ENCODE assay signal across 8 cellular contexts in the genomic region with DNA sequence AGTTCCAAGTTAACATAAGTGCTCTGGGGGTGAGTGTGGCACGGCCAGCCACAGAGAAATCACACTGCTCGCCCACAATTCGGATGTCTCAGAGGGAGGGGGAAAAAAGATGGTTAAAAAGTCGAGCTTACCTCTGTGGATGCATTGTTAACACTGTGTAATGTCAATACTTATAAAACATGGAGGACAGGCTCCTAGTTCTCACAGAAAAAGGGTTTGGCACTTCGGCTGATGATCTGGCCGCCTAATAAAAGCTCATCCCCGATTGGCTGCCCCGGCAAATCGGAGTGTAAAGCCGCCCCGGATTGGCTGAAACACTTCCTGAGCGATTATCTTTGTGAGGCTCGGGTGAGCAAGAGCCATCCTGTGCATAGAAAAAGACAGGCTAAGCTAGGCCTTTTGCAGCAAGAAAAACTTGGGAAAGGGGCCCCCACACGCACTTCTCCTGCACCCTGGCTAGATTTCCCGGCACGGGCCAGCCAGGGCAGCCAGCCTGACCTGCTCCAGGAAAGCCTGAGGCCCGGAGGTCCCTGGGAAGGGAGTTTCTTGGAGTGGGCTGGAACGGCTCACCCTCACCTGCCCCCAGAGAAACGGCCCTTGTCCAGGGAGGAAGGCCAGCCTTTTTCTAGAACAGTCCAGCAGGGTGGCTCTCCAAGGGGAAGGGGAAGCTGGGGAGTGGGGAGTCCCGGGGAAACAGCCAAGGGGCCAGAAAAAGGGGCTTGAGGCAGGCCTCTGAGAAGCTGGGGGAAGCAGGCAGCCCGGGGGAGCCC. TPM values are rescaled to one million over a fixed set of nuclear protein-coding genes. Genes with fewer than 3 reads are reported as not detected.
A peak's percentile ranks its signal among the peaks of the same experiment; 100 is the strongest.
DNase-seq lines count a peak whose midpoint lies in the region; ATAC-seq and TF ChIP-seq lines count a peak whose summit lies in the region.

ZMYND8 (minus strand) TSS at position 174 of the 770 bp plus-strand sequence; CDS start at position 145, 29 bp downstream.

- no peak for TF ChIP-seq CTCF in A673 (conservative IDR thresholded peaks at IDR 0.05; ENCODE audit: low read depth, low read length)

- POLR2A ChIA-PET in A673 (lab: Charles Lee; ENCODE audit: low non-redundant PET), result interaction anchor here (0.7 kb wide), 3 partner anchors 10 to 488 kb away, joined by 3 to 9 read pairs (median 3); no protein-coding TSS in a partner anchor
- POLR2A ChIA-PET in activated CD4-positive, alpha-beta T cell treated with anti-CD3 and anti-CD28 coated beads for 36 hours (lab: Charles Lee), result interaction anchor here (0.6 to 1.2 kb wide), 8 partner anchors 10 to 1690 kb away, joined by 3 to 6 read pairs (median 4); no protein-coding TSS in a partner anchor

- H3K27ac Mint-ChIP-seq in activated CD4-positive, alpha-beta T cell treated with anti-CD3 and anti-CD28 coated beads for 36 hours, result peak within 1 kb of the TSS; percentile 98

- peak within 1 kb of the TSS; percentile 32 for H3K4me3 ChIP-seq in A673 (ENCODE audit: low read depth, low read length, poor library complexity, severe bottlenecking)

- intact Hi-C loops in A673 (cut with micrococcal nuclease; ENCODE audit: unreplicated experiment), result loop anchor here (5.0 kb wide), 1 partner anchor 39 kb away; no protein-coding TSS in a partner anchor
- intact Hi-C loops in activated CD4-positive, alpha-beta T cell treated with anti-CD3 and anti-CD28 coated beads for 36 hours (cut with DNase I, micrococcal nuclease), result loop anchor here (1.0 to 5.0 kb wide), 8 partner anchors 40 to 950 kb away; partner anchors contain the start of genes ELMO2 (in 1 of the 2), NCOA3 (in 1 of the 2) and TP53RK (in 1 of the 2)

- BruUV-seq in A673 (replicated peaks; lab: Mats Ljungman, UMichigan), result no TSS peak

- CTCF ChIA-PET in A673 (lab: Charles Lee), result interaction anchor here (1.4 kb wide), 1 partner anchor 27 kb away, joined by 9 read pairs; no protein-coding TSS in a partner anchor
- CTCF ChIA-PET in activated CD4-positive, alpha-beta T cell treated with anti-CD3 and anti-CD28 coated beads for 36 hours (lab: Charles Lee), result interaction anchor here (0.6 to 6.3 kb wide), 14 partner anchors 9 to 1604 kb away, joined by 3 to 64 read pairs (median 3); no protein-coding TSS in a partner anchor

- peaks cover 16% of the 10 kb centered on the region for H3K36me3 Mint-ChIP-seq in activated CD4-positive, alpha-beta T cell treated with anti-CD3 and anti-CD28 coated beads for 36 hours (ENCODE audit: low read depth)

- H3K4me3 Mint-ChIP-seq in activated CD4-positive, alpha-beta T cell treated with anti-CD3 and anti-CD28 coated beads for 36 hours, result peak within 1 kb of the TSS; percentile 77

- no peaks in the 10 kb centered on the region for H3K36me3 ChIP-seq in A673 (ENCODE audit: insufficient read depth, low read length, poor library complexity, severe bottlenecking)

- peaks cover 79% of the 10 kb centered on the region for H3K4me1 ChIP-seq in A673 (ENCODE audit: insufficient read depth, low read length, poor library complexity, severe bottlenecking)

- H3K27me3 Mint-ChIP-seq in activated CD4-positive, alpha-beta T cell treated with anti-CD3 and anti-CD28 coated beads for 36 hours, result no peaks in the 10 kb centered on the region

- DNase-seq in A673 (ENCODE audit: low spot score), result peak; percentile 96
- DNase-seq in NCI-H526 treated with DMSO at 0.1 percent for 48 hours (lab: John Stamatoyannopoulos, UW), result peak; percentile 93
- DNase-seq in activated CD4-positive, alpha-beta T cell treated with anti-CD3 and anti-CD28 coated beads for 36 hours, result peak; percentile 94
- peak; percentile 81 to 94 for DNase-seq in cerebellar nuclear complex (lab: John Stamatoyannopoulos, UW)
- DNase-seq in kidney glomerular epithelial cell (lab: John Stamatoyannopoulos, UW), result peak; percentile 75
- peak; percentile 86 for DNase-seq in stimulated activated CD4-positive, alpha-beta T cell treated with anti-CD3 and anti-CD28 coated beads, Interleukin-15, amount 100 ng/mL, for 48 hours (ENCODE audit: low read depth in 2 of 2)

- H3K27ac ChIP-seq in A673 (ENCODE audit: low read depth, low read length, poor library complexity, severe bottlenecking), result peak within 1 kb of the TSS; percentile 97

- H3K4me1 Mint-ChIP-seq in activated CD4-positive, alpha-beta T cell treated with anti-CD3 and anti-CD28 coated beads for 36 hours, result peaks cover 54% of the 10 kb centered on the region

- peak; percentile 53 for ATAC-seq in GM18868 (IDR thresholded peaks at IDR 0.05; ENCODE audit: unreplicated experiment)
- ATAC-seq in HG03457 (IDR thresholded peaks at IDR 0.05; ENCODE audit: unreplicated experiment), result peak; percentile 32
- ATAC-seq in activated CD4-positive, alpha-beta T cell treated with anti-CD3 and anti-CD28 coated beads for 36 hours, result peak; percentile 85

- H3K9me3 Mint-ChIP-seq in activated CD4-positive, alpha-beta T cell treated with anti-CD3 and anti-CD28 coated beads for 36 hours (ENCODE audit: low read depth), result no peaks in the 10 kb centered on the region

- no peaks in the 10 kb centered on the region for H3K9me3 ChIP-seq in A673 (ENCODE audit: low read depth, low read length, poor library complexity, severe bottlenecking)

- no peaks in the 10 kb centered on the region for H3K27me3 ChIP-seq in A673 (replicated peaks; ENCODE audit: insufficient read depth, low read depth, low read length, poor library complexity)

RNA-seq across cellular contexts. Expression of gene ZMYND8, which starts in this region (rescaled TPM):
- total RNA-seq in A673 (2021), result 31.3 and 35.2 TPM in 2 replicates
- total RNA-seq in activated CD4-positive, alpha-beta T cell treated with anti-CD3 and anti-CD28 coated beads for 36 hours, result 10 to 100 TPM; 33.7 to 50.3 TPM

Comparison
In these comparisons a context has a peak if more than half of its experiments do, and no peak if none do; other contexts are left out.
1. Peak in every context shown above with its lines: DNase-seq, ATAC-seq, H3K4me3 ChIP-seq and H3K27ac ChIP-seq.
2. ATAC-seq: peak in every context shown above with its lines; median percentile 85 in activated CD4-positive, alpha-beta T cell treated with anti-CD3 and anti-CD28 coated beads for 36 hours; 53 in GM18868; 32 in HG03457.